1 cellular context compared by ENCODE assay signal in genomic region chr6:24798740-24799540, GRCh38.
TF ChIP-seq lines count a peak whose summit lies in the region.

ARMH2 (minus strand) TSS chr6:24798917; CDS start chr6:24798857, 60 bp downstream.

TF ChIP-seq in liver, 16 proteins besides CTCF, POLR2A, EP300 and RAD21 (continued from another document):
- no peak for TF ChIP-seq REST (IDR thresholded peaks at IDR 0.05)
- TF ChIP-seq JUND (IDR thresholded peaks at IDR 0.05): no peak
- peak; percentile 51 to 75 for TF ChIP-seq HNF4A (conservative IDR thresholded peaks at IDR 0.05)
- no peak for TF ChIP-seq YY1 (IDR thresholded peaks at IDR 0.05)
- TF ChIP-seq SP1 (IDR thresholded peaks at IDR 0.05): peak; percentile 33
- no peak for TF ChIP-seq HNF4G (IDR thresholded peaks at IDR 0.05)
- TF ChIP-seq FOXA2 (IDR thresholded peaks at IDR 0.05): no peak
- TF ChIP-seq MAX (IDR thresholded peaks at IDR 0.05): no peak
